ENCODE assay signal across 30 cellular contexts in the genomic region with DNA sequence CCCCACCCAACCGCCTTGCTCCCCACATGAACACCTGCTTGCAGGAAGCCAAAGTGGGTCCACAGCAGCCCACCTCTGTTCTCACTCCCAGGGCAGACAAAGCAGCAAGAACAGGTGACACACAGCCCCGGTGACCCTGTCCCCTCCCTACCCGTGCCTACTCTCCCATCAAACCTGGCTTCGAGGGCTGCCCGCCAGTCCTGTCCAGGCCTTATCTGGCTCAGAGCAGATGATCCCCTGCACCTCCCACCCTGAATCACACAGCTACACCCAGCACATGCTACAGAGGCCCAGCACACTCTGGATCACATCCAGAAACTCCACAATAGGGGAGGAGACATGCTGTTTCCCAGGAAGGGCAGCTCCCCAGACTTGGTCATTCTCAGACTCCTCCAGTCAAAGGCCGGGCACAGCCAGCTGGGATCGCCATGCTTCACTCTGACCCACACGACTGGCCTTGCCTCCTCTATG. TPM values are rescaled to one million over a fixed set of nuclear protein-coding genes. Genes with fewer than 3 reads are reported as not detected.
DNase-seq lines count a peak whose midpoint lies in the region; ATAC-seq and TF ChIP-seq lines count a peak whose summit lies in the region.
"Had no signal": no experiment of that assay in that cellular context is flagged by ENCODE, and none has a peak within 500 bp of the region (broad histone marks: within the 10 kb centered on the region; RNA-seq: fewer than 3 reads in every experiment).

No MANE protein-coding gene starts in this region.

- H3K4me1 ChIP-seq in heart right ventricle (peaks cover 0 to 32% (median 23%) of the 10 kb centered on the region in 9 donors), left ventricle myocardium inferior (peaks cover 28% of the 10 kb centered on the region), testis (peaks cover 18% of the 10 kb centered on the region)
- H3K4me1 ChIP-seq: ascending aorta, lower lobe of right lung, pancreas, thyroid gland had no signal

- TF ChIP-seq CTCF in heart right ventricle (IDR thresholded peaks at IDR 0.05) (no peak), left ventricle myocardium inferior (IDR thresholded peaks at IDR 0.05; ENCODE audit: borderline replicate concordance) (no peak), nephron progenitor cell (IDR thresholded peaks at IDR 0.05) (no peak), testis (IDR thresholded peaks at IDR 0.05) (no peak)

- H3K27ac ChIP-seq in heart right ventricle (no peak overlapping the region), left ventricle myocardium inferior (replicated peaks) (no peak overlapping the region), testis (no peak overlapping the region)
- H3K27ac ChIP-seq: ascending aorta, esophagus muscularis mucosa, KMS-11, lower lobe of right lung, pancreas, thyroid gland had no signal

- H3K36me3 Mint-ChIP-seq in nephron progenitor cell (ENCODE audit: low read depth): peaks cover 29% of the 10 kb centered on the region
- peaks cover 9% of the 10 kb centered on the region for H3K36me3 Mint-ChIP-seq in activated CD4-positive, alpha-beta T cell treated with anti-CD3 and anti-CD28 coated beads, Interleukin-2, amount 10 ng/mL, durations not matched to agents 7 days and 5 days (ENCODE audit: low read depth)

- H3K9me3 Mint-ChIP-seq in nephron progenitor cell: no peaks in the 10 kb centered on the region
- no peaks in the 10 kb centered on the region for H3K9me3 Mint-ChIP-seq in activated CD4-positive, alpha-beta T cell treated with anti-CD3 and anti-CD28 coated beads, Interleukin-2, amount 10 ng/mL, durations not matched to agents 7 days and 5 days
- H3K9me3 Mint-ChIP-seq: CD4-positive, alpha-beta T cell; GM23338; immature natural killer cell; stimulated activated naive B cell treated with anti-CD40 and anti-IgM and Interleukin-4, amounts not matched to agents 10 μg/mL and 1 μg/mL and 100 μg/mL, for 72 hours had no signal

- H3K36me3 ChIP-seq in heart right ventricle (peaks cover 0 to 39% (median 4%) of the 10 kb centered on the region in 9 donors), left ventricle myocardium inferior (no peaks in the 10 kb centered on the region), testis (ENCODE audit: low read depth, missing control alignments) (no peaks in the 10 kb centered on the region)
- H3K36me3 ChIP-seq: pancreas had no signal

- CTCF ChIA-PET in activated CD4-positive, alpha-beta T cell treated with anti-CD3 and anti-CD28 coated beads, Interleukin-2, amount 10 ng/mL, durations not matched to agents 7 days and 5 days (lab: Charles Lee): no interaction called here

- no peaks in the 10 kb centered on the region for H3K27me3 ChIP-seq in heart right ventricle
- H3K27me3 ChIP-seq in left ventricle myocardium inferior (ENCODE audit: low read depth): no peaks in the 10 kb centered on the region
- no peaks in the 10 kb centered on the region for H3K27me3 ChIP-seq in testis
- H3K27me3 ChIP-seq: ascending aorta, esophagus muscularis mucosa, pancreas, thyroid gland had no signal

- no peak overlapping the region for H3K4me3 ChIP-seq in heart right ventricle
- H3K4me3 ChIP-seq in left ventricle myocardium inferior: no peak overlapping the region
- H3K4me3 ChIP-seq in testis: no peak overlapping the region
- H3K4me3 ChIP-seq: ascending aorta, esophagus muscularis mucosa, GM23338, lower lobe of right lung, pancreas, thyroid gland had no signal

- peak in 5 of 8 donors; percentile 23 to 56 (median 45) for ATAC-seq in heart right ventricle
- ATAC-seq: GM23338; lower lobe of right lung; pancreas; PC-3; stimulated activated naive B cell treated with anti-CD40 and anti-IgM and Interleukin-4, amounts not matched to agents 10 μg/mL and 1 μg/mL and 100 μg/mL, for 72 hours had no signal

- intact Hi-C loops in heart right ventricle (cut with DNase I): no loop called here
- intact Hi-C loops in left ventricle myocardium inferior (cut with micrococcal nuclease): no loop called here
- intact Hi-C loops in testis (cut with DNase I; ENCODE audit: low total_unique reads): no loop called here

- peaks cover 18% of the 10 kb centered on the region for H3K4me1 Mint-ChIP-seq in nephron progenitor cell
- H3K4me1 Mint-ChIP-seq in activated CD4-positive, alpha-beta T cell treated with anti-CD3 and anti-CD28 coated beads, Interleukin-2, amount 10 ng/mL, durations not matched to agents 7 days and 5 days: peaks cover 2% of the 10 kb centered on the region
- H3K4me1 Mint-ChIP-seq: GM23338; stimulated activated naive B cell treated with anti-CD40 and anti-IgM and Interleukin-4, amounts not matched to agents 10 μg/mL and 1 μg/mL and 100 μg/mL, for 72 hours had no signal

- H3K27ac Mint-ChIP-seq in nephron progenitor cell: peak overlapping the region; percentile 32
- H3K27ac Mint-ChIP-seq in activated CD4-positive, alpha-beta T cell treated with anti-CD3 and anti-CD28 coated beads, Interleukin-2, amount 10 ng/mL, durations not matched to agents 7 days and 5 days: no peak overlapping the region
- H3K27ac Mint-ChIP-seq: CD4-positive, alpha-beta T cell; GM23338 had no signal

- no peak for DNase-seq in heart right ventricle
- no peak for DNase-seq in left ventricle myocardium inferior
- peak; percentile 83 to 88 for DNase-seq in erythroblast (lab: John Stamatoyannopoulos, UW)
- DNase-seq in nephron progenitor cell: no peak
- DNase-seq in testis: peak; percentile 78
- no peak for DNase-seq in NCI-H187 treated with DMSO at 0.1 percent for 48 hours (lab: John Stamatoyannopoulos, UW)
- DNase-seq in NCI-H2107 (lab: John Stamatoyannopoulos, UW): no peak
- no peak for DNase-seq in activated CD4-positive, alpha-beta T cell treated with anti-CD3 and anti-CD28 coated beads, Interleukin-2, amount 10 ng/mL, durations not matched to agents 7 days and 5 days
- DNase-seq: activated CD4-positive, alpha-beta T cell treated with anti-CD3 and anti-CD28 coated beads for 48 hours; activated naive CD4-positive, alpha-beta T cell treated with Interleukin-2 at 50 U/mL for 16 hours; CD4-positive, alpha-beta T cell; DMS153; effector memory CD4-positive, alpha-beta T cell; GF-D8; immature natural killer cell; lower lobe of right lung; MV-4-11; NCI-H1694; NCI-H345; PC-3; SIG-M5; stimulated activated CD4-positive, alpha-beta T cell treated with anti-CD3 and anti-CD28 coated beads, Interleukin-2, amount 100 ng/mL, for 24 hours; stimulated activated naive B cell treated with anti-CD40 and anti-IgM and Interleukin-4, amounts not matched to agents 10 μg/mL and 1 μg/mL and 100 μg/mL, for 72 hours; T-helper 1 cell; thyroid gland had no signal

- POLR2A ChIA-PET in activated CD4-positive, alpha-beta T cell treated with anti-CD3 and anti-CD28 coated beads, Interleukin-2, amount 10 ng/mL, durations not matched to agents 7 days and 5 days (lab: Charles Lee): no interaction called here

- H3K27me3 Mint-ChIP-seq in nephron progenitor cell (ENCODE audit: low read depth, poor library complexity): no peaks in the 10 kb centered on the region
- H3K27me3 Mint-ChIP-seq in activated CD4-positive, alpha-beta T cell treated with anti-CD3 and anti-CD28 coated beads, Interleukin-2, amount 10 ng/mL, durations not matched to agents 7 days and 5 days: no peaks in the 10 kb centered on the region
- H3K27me3 Mint-ChIP-seq: CD4-positive, alpha-beta T cell; stimulated activated naive B cell treated with anti-CD40 and anti-IgM and Interleukin-4, amounts not matched to agents 10 μg/mL and 1 μg/mL and 100 μg/mL, for 72 hours had no signal

- TF ChIP-seq POLR2A in erythroblast (IDR thresholded peaks at IDR 0.05; ENCODE audit: low read length): peak; percentile 31
- TF ChIP-seq POLR2A in testis (IDR thresholded peaks at IDR 0.05): no peak

- no peak overlapping the region for H3K4me3 Mint-ChIP-seq in nephron progenitor cell
- H3K4me3 Mint-ChIP-seq in activated CD4-positive, alpha-beta T cell treated with anti-CD3 and anti-CD28 coated beads, Interleukin-2, amount 10 ng/mL, durations not matched to agents 7 days and 5 days: no peak overlapping the region
- H3K4me3 Mint-ChIP-seq: CD4-positive, alpha-beta T cell; GM23338; immature natural killer cell; stimulated activated naive B cell treated with anti-CD40 and anti-IgM and Interleukin-4, amounts not matched to agents 10 μg/mL and 1 μg/mL and 100 μg/mL, for 72 hours had no signal

- 61 to 75% methylated on average over 8 of the region's 8 CpGs for WGBS in heart right ventricle, 2 donors
- WGBS in testis, 2 donors: 43 to 89% methylated on average over 4 to 8 of the region's 8 CpGs

- H3K9me3 ChIP-seq in heart right ventricle: no peaks in the 10 kb centered on the region
- no peaks in the 10 kb centered on the region for H3K9me3 ChIP-seq in left ventricle myocardium inferior (replicated peaks)
- H3K9me3 ChIP-seq in testis: no peaks in the 10 kb centered on the region
- H3K9me3 ChIP-seq: ascending aorta, esophagus muscularis mucosa, lower lobe of right lung, pancreas, thyroid gland had no signal

RNA-seq across cellular contexts. Expression of a gene that starts 6.2 kb away (rescaled TPM):
- total RNA-seq in heart right ventricle: 1 to 10 TPM in 1 of 10 donors, under 1 TPM in 1, not detected in 8; 0.23 to 1.6 TPM
- polyA plus RNA-seq in heart right ventricle: under 1 TPM; 0.29 to 0.59 TPM
- total RNA-seq in left ventricle myocardium inferior: not detected
- total RNA-seq in testis: 1 to 10 TPM; 5.3 to 8.1 TPM
- 10.1 TPM for polyA plus RNA-seq in testis (ENCODE audit: insufficient read depth, low read depth, low replicate concordance)
- total RNA-seq in activated CD4-positive, alpha-beta T cell treated with anti-CD3 and anti-CD28 coated beads, Interleukin-2, amount 10 ng/mL, durations not matched to agents 7 days and 5 days: 10 to 100 TPM; 29.1 to 30.1 TPM
- total RNA-seq: ascending aorta, GM23338, PC-3 had no signal

RNA-seq across cellular contexts. Expression of a gene that starts 52.5 kb away (rescaled TPM):
- total RNA-seq in heart right ventricle: not detected
- under 1 TPM; 0.03 to 0.44 TPM for polyA plus RNA-seq in heart right ventricle
- not detected for total RNA-seq in left ventricle myocardium inferior
- total RNA-seq in testis: 10 to 100 TPM; 16.4 to 44.2 TPM
- polyA plus RNA-seq in testis (ENCODE audit: insufficient read depth, low read depth, low replicate concordance): 68.4 TPM
- 1 to 10 TPM; 1.2 to 1.8 TPM for total RNA-seq in activated CD4-positive, alpha-beta T cell treated with anti-CD3 and anti-CD28 coated beads, Interleukin-2, amount 10 ng/mL, durations not matched to agents 7 days and 5 days
- total RNA-seq: ascending aorta, GM23338 had no signal
- polyA plus RNA-seq: GM23338, immature natural killer cell had no signal

Comparison
In these comparisons a context has a peak if more than half of its experiments do, and no peak if none do; other contexts are left out.
1. DNase-seq: peak in erythroblast (2 of 2) and testis (single experiment); none in heart right ventricle (0 of 2), left ventricle myocardium inferior (single experiment), nephron progenitor cell (single experiment), NCI-H187 treated with DMSO at 0.1 percent for 48 hours (single experiment), NCI-H2107 (single experiment) and activated CD4-positive, alpha-beta T cell treated with anti-CD3 and anti-CD28 coated beads, Interleukin-2, amount 10 ng/mL, durations not matched to agents 7 days and 5 days (single experiment).
2. RNA of a gene that starts 52.5 kb away (total RNA-seq): 16.4 to 44.2 TPM in testis; 1.2 to 1.8 TPM in activated CD4-positive, alpha-beta T cell treated with anti-CD3 and anti-CD28 coated beads, Interleukin-2, amount 10 ng/mL, durations not matched to agents 7 days and 5 days, not detected in left ventricle myocardium inferior (single experiment) and not detected in heart right ventricle; every median in the first group is over 4 times any median in the second.